11 cellular contexts compared by ENCODE assay signal in genomic region chr22:46107089-46107664, GRCh38. TPM values are rescaled to one million over a fixed set of nuclear protein-coding genes. Genes with fewer than 3 reads are reported as not detected.
DNase-seq lines count a peak whose midpoint lies in the region; ATAC-seq and TF ChIP-seq lines count a peak whose summit lies in the region.
"Had no signal": no experiment of that assay in that cellular context is flagged by ENCODE, and none has a peak within 500 bp of the region (broad histone marks: within the 10 kb centered on the region; RNA-seq: fewer than 3 reads in every experiment).

No MANE protein-coding gene starts in this region.

- no peak overlapping the region for H2BK120ac ChIP-seq in mesenchymal stem cell (ENCODE audit: low read depth, low read length)

- DNase-seq in NCI-H1092 (lab: John Stamatoyannopoulos, UW): peak; percentile 45
- no peak for DNase-seq in NCI-H1092 treated with DMSO at 0.1 percent for 48 hours (lab: John Stamatoyannopoulos, UW)
- DNase-seq in cerebellar cortex (ENCODE audit: low spot score): peak; percentile 61
- DNase-seq in mesenchymal stem cell: no peak
- DNase-seq in upper lobe of right lung: peak; percentile 82
- no peak for DNase-seq in A172 (ENCODE audit: low spot score)
- DNase-seq: 8988T; activated CD8-positive, alpha-beta memory T cell treated with anti-CD3 and anti-CD28 coated beads, Interleukin-2, amount 10 ng/mL, durations not matched to agents 7 days and 5 days; NK-92 treated with Interleukin-12 subunit alpha and Interleukin-12 subunit beta, amount 100 ng/mL, for 24 hours had no signal

- ATAC-seq in upper lobe of right lung: peak; percentile 59
- ATAC-seq in GM19395 (IDR thresholded peaks at IDR 0.05; ENCODE audit: unreplicated experiment): no peak
- no peak for ATAC-seq in GM21390 (IDR thresholded peaks at IDR 0.05; ENCODE audit: unreplicated experiment)
- ATAC-seq: activated CD8-positive, alpha-beta memory T cell treated with anti-CD3 and anti-CD28 coated beads, Interleukin-2, amount 10 ng/mL, durations not matched to agents 7 days and 5 days had no signal

- no peak for TF ChIP-seq CTCF in upper lobe of right lung (IDR thresholded peaks at IDR 0.05)

- H2BK12ac ChIP-seq in mesenchymal stem cell (ENCODE audit: low read length in 2 of 2): no peak overlapping the region

- H3K36me3 ChIP-seq in mesenchymal stem cell (ENCODE audit: control insufficient read depth in 1 of 2, insufficient read depth in 2 of 2, low read depth in 1 of 2, low read length in 2 of 2): peaks cover 63 to 85% of the 10 kb centered on the region in 2 experiments
- H3K36me3 ChIP-seq in upper lobe of right lung: peaks cover 66% of the 10 kb centered on the region

- peak overlapping the region; percentile 62 for H3K9ac ChIP-seq in mesenchymal stem cell (ENCODE audit: low read length)

- H2BK5ac ChIP-seq in mesenchymal stem cell (ENCODE audit: low read depth, low read length, poor library complexity, severe bottlenecking): peak overlapping the region; percentile 71

- no peak overlapping the region for H3K23ac ChIP-seq in mesenchymal stem cell (ENCODE audit: low read length in 2 of 2)

- H3K14ac ChIP-seq in mesenchymal stem cell (ENCODE audit: low read length in 2 of 2): no peak overlapping the region

- WGBS in mesenchymal stem cell: 94% methylated on average over 34 of the region's 35 CpGs

- H3K27ac ChIP-seq in mesenchymal stem cell (ENCODE audit: low read length, poor library complexity, severe bottlenecking) (peak overlapping the region; percentile 90), upper lobe of right lung (peak overlapping the region; percentile 80)

- peak overlapping the region; percentile 34 for H2AK5ac ChIP-seq in mesenchymal stem cell (ENCODE audit: low read length, severe bottlenecking)

- peaks cover 18% of the 10 kb centered on the region for H3K79me1 ChIP-seq in mesenchymal stem cell (replicated peaks; ENCODE audit: low read length, poor library complexity, severe bottlenecking)

- H3K9me3 ChIP-seq in mesenchymal stem cell (ENCODE audit: control insufficient read depth, low read length): no peaks in the 10 kb centered on the region
- H3K9me3 ChIP-seq in upper lobe of right lung: no peaks in the 10 kb centered on the region

- H3K27me3 ChIP-seq in mesenchymal stem cell (ENCODE audit: control insufficient read depth in 1 of 2, insufficient read depth in 1 of 2, low read length in 2 of 2): no peaks in the 10 kb centered on the region
- no peaks in the 10 kb centered on the region for H3K27me3 ChIP-seq in upper lobe of right lung

- H3K18ac ChIP-seq in mesenchymal stem cell (ENCODE audit: low read depth in 1 of 2, low read length in 2 of 2): no peak overlapping the region

- H3K4me2 ChIP-seq in mesenchymal stem cell (ENCODE audit: low read length, poor library complexity, severe bottlenecking): no peak overlapping the region

- H3K4me3 ChIP-seq in mesenchymal stem cell (ENCODE audit: insufficient read depth in 1 of 2, low read depth in 1 of 2, low read length in 2 of 2): no peak overlapping the region
- no peak overlapping the region for H3K4me3 ChIP-seq in upper lobe of right lung

- no peak overlapping the region for H2AFZ ChIP-seq in mesenchymal stem cell (ENCODE audit: low read depth, low read length)

- H4K8ac ChIP-seq in mesenchymal stem cell (ENCODE audit: low read length): no peak overlapping the region

- no peak overlapping the region for H2BK15ac ChIP-seq in mesenchymal stem cell (ENCODE audit: low read depth, poor library complexity, severe bottlenecking)

- H3K4me1 ChIP-seq in mesenchymal stem cell (ENCODE audit: control insufficient read depth, insufficient read depth, low read depth, low read length) (peaks cover 95% of the 10 kb centered on the region), upper lobe of right lung (peaks cover 83% of the 10 kb centered on the region)

- no peak overlapping the region for H4K91ac ChIP-seq in mesenchymal stem cell (ENCODE audit: low read length)

- H3K4ac ChIP-seq in mesenchymal stem cell (ENCODE audit: low read depth in 1 of 2, low read length in 2 of 2): no peak overlapping the region

- intact Hi-C loops in upper lobe of right lung (cut with DNase I): no loop called here

RNA-seq across cellular contexts. Expression of gene PPARA, which starts 43.1 kb away (rescaled TPM):
- polyA plus RNA-seq in mesenchymal stem cell (2013, experiment 1 of 2): 7.7 TPM
- 6.9 TPM for polyA plus RNA-seq in mesenchymal stem cell (2013, experiment 2 of 2)
- 18.4 TPM for total RNA-seq in upper lobe of right lung
- 3.4 and 5.3 TPM in 2 replicates for total RNA-seq in A172 (2014; rRNA removed; shearing (Covaris generic))

Comparison
In these comparisons a context has a peak if more than half of its experiments do, and no peak if none do; other contexts are left out.
1. DNase-seq: peak in NCI-H1092 (single experiment), cerebellar cortex (single experiment) and upper lobe of right lung (single experiment); none in NCI-H1092 treated with DMSO at 0.1 percent for 48 hours (single experiment), mesenchymal stem cell (single experiment) and A172 (single experiment).